Comparison of ENCODE assay signal across 23 cellular contexts in the genomic region with DNA sequence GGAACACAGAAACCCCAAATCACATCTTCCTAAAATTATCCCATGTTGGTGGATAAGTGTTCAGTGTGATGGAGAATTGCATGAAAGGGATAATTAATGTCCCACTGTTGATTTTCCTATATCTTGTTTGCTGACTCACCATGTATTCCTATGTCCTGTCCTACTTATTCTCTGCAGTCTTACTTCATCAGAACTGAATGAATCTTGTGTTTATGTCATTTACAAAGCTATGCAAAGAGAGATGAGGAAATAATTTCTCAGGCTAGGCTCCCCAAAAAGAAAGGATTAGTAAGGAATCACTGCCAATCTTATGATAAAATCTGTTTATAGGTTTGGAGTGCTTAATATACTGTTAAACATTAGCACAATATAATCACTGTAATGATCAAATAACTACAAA.
"Had no signal": no experiment of that assay in that cellular context is flagged by ENCODE, and none has a peak within 500 bp of the region (broad histone marks: within the 10 kb centered on the region; RNA-seq: fewer than 3 reads in every experiment).

No MANE protein-coding gene starts in this region.

- H3K36me3 ChIP-seq: esophagus squamous epithelium, pancreas, thyroid gland had no signal

- H3K27ac ChIP-seq: coronary artery, esophagus squamous epithelium, pancreas, skin epidermis, thyroid gland had no signal

- H3K27me3 ChIP-seq: esophagus squamous epithelium, pancreas, thyroid gland had no signal

- ATAC-seq: left ventricle myocardium superior; natural killer cell treated with Interleukin-12 subunit alpha and Interleukin-12 subunit beta and Interleukin-15 and Interleukin-18, amount 100 ng/mL, for 72 hours; pancreas; right cardiac atrium; T-helper 17 cell had no signal

- DNase-seq: activated CD4-positive, alpha-beta T cell treated with anti-CD3 and anti-CD28 coated beads for 4 hours; activated CD4-positive, alpha-beta T cell treated with anti-CD3 and anti-CD28 coated beads, Interleukin-2, amount 50 U/mL, for 48 hours; activated CD4-positive, CD25-positive, alpha-beta regulatory T cell; activated CD8-positive, alpha-beta memory T cell treated with anti-CD3 and anti-CD28 coated beads, Interleukin-2, amount 50 U/mL, for 48 hours; activated naive CD4-positive, alpha-beta T cell treated with Interleukin-2 at 50 U/mL for 16 hours; activated naive CD8-positive, alpha-beta T cell treated with anti-CD3 and anti-CD28 coated beads for 36 hours; activated T-cell treated with anti-CD3 and anti-CD28 coated beads, Interleukin-2, amount 50 U/mL, for 48 hours; amygdala; esophagus squamous epithelium; foreskin melanocyte; hippocampal formation; left ventricle myocardium superior; mammary epithelial cell; pancreas; right cardiac atrium; stimulated activated CD4-positive, alpha-beta T cell treated with anti-CD3 and anti-CD28 coated beads, Interleukin-1b, Interleukin-23, amount 100 ng/mL, for 48 hours; substantia nigra; T-helper 17 cell; thyroid gland had no signal

- H3K4me3 ChIP-seq: coronary artery, esophagus squamous epithelium, pancreas, skin epidermis, thyroid gland had no signal

- H3K9me3 ChIP-seq: esophagus squamous epithelium, pancreas, thyroid gland had no signal

- FAIRE-seq: bronchial epithelial cell, pancreas had no signal
